In genomic region chr4:107747748-107748486, GRCh38 we compare ENCODE assay signal across 15 cellular contexts. TPM values are rescaled to one million over a fixed set of nuclear protein-coding genes. Genes with fewer than 3 reads are reported as not detected.
DNase-seq lines count a peak whose midpoint lies in the region; ATAC-seq and TF ChIP-seq lines count a peak whose summit lies in the region.
"Had no signal": no experiment of that assay in that cellular context is flagged by ENCODE, and none has a peak within 500 bp of the region (broad histone marks: within the 10 kb centered on the region; RNA-seq: fewer than 3 reads in every experiment).

No MANE protein-coding gene starts in this region.

- H3K4me1 Mint-ChIP-seq in activated T-helper 2 cell treated with anti-CD3 and anti-CD28 coated beads, Interferon-gamma antibody, Interleukin-2, Interleukin-4, amounts not matched to agents 10 μg/mL and 5 μg/mL and 100 μg/mL, durations not matched to agents 14 hours and 24 hours and 36 hours (ENCODE audit: low read depth) = no peaks in the 10 kb centered on the region

- intact Hi-C loops in activated T-helper 2 cell treated with anti-CD3 and anti-CD28 coated beads, Interferon-gamma antibody, Interleukin-2, Interleukin-4, amounts not matched to agents 10 μg/mL and 5 μg/mL and 100 μg/mL, durations not matched to agents 14 hours and 24 hours and 36 hours (cut with micrococcal nuclease) = no loop called here

- DNase-seq in DMS53 (lab: John Stamatoyannopoulos, UW) (peak; percentile 63), NCI-H1417 treated with DMSO at 0.1 percent for 48 hours (lab: John Stamatoyannopoulos, UW) (peak; percentile 69), NCI-H510A (lab: John Stamatoyannopoulos, UW) (peak; percentile 13), epithelial cell of esophagus (ENCODE audit: low read depth) (peak; percentile 78), GM03348 (ENCODE audit: low spot score) (no peak), SKM-1 treated with dmso at 0.1 percent for 144 hours (lab: John Stamatoyannopoulos, UW; ENCODE audit: unreplicated experiment) (no peak)
- DNase-seq in activated T-helper 2 cell treated with anti-CD3 and anti-CD28 coated beads, Interferon-gamma antibody, Interleukin-2, Interleukin-4, amounts not matched to agents 10 μg/mL and 5 μg/mL and 100 μg/mL, durations not matched to agents 14 hours and 24 hours and 36 hours (ENCODE audit: low spot score) = no peak
- DNase-seq: activated CD4-positive, alpha-beta T cell treated with anti-CD3 and anti-CD28 coated beads, Interleukin-2, amount 50 U/mL, for 1 hour; foreskin fibroblast; hippocampal formation; mammary epithelial cell; stimulated activated CD4-positive, alpha-beta T cell treated with anti-CD3 and anti-CD28 coated beads, Interleukin-12 subunit alpha, Interleukin-12 subunit beta, amount 100 ng/mL, for 4 hours; substantia nigra had no signal

- H3K4me3 Mint-ChIP-seq in activated T-helper 2 cell treated with anti-CD3 and anti-CD28 coated beads, Interferon-gamma antibody, Interleukin-2, Interleukin-4, amounts not matched to agents 10 μg/mL and 5 μg/mL and 100 μg/mL, durations not matched to agents 14 hours and 24 hours and 36 hours (ENCODE audit: low read depth) = no peak overlapping the region

- no peak overlapping the region for H3K27ac Mint-ChIP-seq in activated T-helper 2 cell treated with anti-CD3 and anti-CD28 coated beads, Interferon-gamma antibody, Interleukin-2, Interleukin-4, amounts not matched to agents 10 μg/mL and 5 μg/mL and 100 μg/mL, durations not matched to agents 14 hours and 24 hours and 36 hours

- no peaks in the 10 kb centered on the region for H3K36me3 Mint-ChIP-seq in activated T-helper 2 cell treated with anti-CD3 and anti-CD28 coated beads, Interferon-gamma antibody, Interleukin-2, Interleukin-4, amounts not matched to agents 10 μg/mL and 5 μg/mL and 100 μg/mL, durations not matched to agents 14 hours and 24 hours and 36 hours (ENCODE audit: low read depth)

- H3K27me3 Mint-ChIP-seq in activated T-helper 2 cell treated with anti-CD3 and anti-CD28 coated beads, Interferon-gamma antibody, Interleukin-2, Interleukin-4, amounts not matched to agents 10 μg/mL and 5 μg/mL and 100 μg/mL, durations not matched to agents 14 hours and 24 hours and 36 hours (ENCODE audit: low read depth) = peaks cover 32% of the 10 kb centered on the region

- H3K9me3 Mint-ChIP-seq in activated T-helper 2 cell treated with anti-CD3 and anti-CD28 coated beads, Interferon-gamma antibody, Interleukin-2, Interleukin-4, amounts not matched to agents 10 μg/mL and 5 μg/mL and 100 μg/mL, durations not matched to agents 14 hours and 24 hours and 36 hours = no peaks in the 10 kb centered on the region

- ATAC-seq in HG03025 (IDR thresholded peaks at IDR 0.05; ENCODE audit: low FRiP score, unreplicated experiment) = no peak

- H3K4me3 ChIP-seq in epithelial cell of esophagus (ENCODE audit: low read length) = no peak overlapping the region
- H3K4me3 ChIP-seq: cardiac muscle cell had no signal

- no peak for TF ChIP-seq CTCF in epithelial cell of esophagus (IDR thresholded peaks at IDR 0.05; ENCODE audit: insufficient read depth, low read depth, low read length, missing control alignments)

RNA-seq across cellular contexts. Expression of gene PAPSS1, which starts 27.9 kb away (rescaled TPM):
- 36.9 TPM in 2 replicates for total RNA-seq in activated T-helper 2 cell treated with anti-CD3 and anti-CD28 coated beads, Interferon-gamma antibody, Interleukin-2, Interleukin-4, amounts not matched to agents 10 μg/mL and 5 μg/mL and 100 μg/mL, durations not matched to agents 14 hours and 24 hours and 36 hours

Comparison
In these comparisons a context has a peak if more than half of its experiments do, and no peak if none do; other contexts are left out.
1. DNase-seq: peak in DMS53 (single experiment), NCI-H1417 treated with DMSO at 0.1 percent for 48 hours (single experiment), NCI-H510A (single experiment) and epithelial cell of esophagus (single experiment); none in activated T-helper 2 cell treated with anti-CD3 and anti-CD28 coated beads, Interferon-gamma antibody, Interleukin-2, Interleukin-4, amounts not matched to agents 10 μg/mL and 5 μg/mL and 100 μg/mL, durations not matched to agents 14 hours and 24 hours and 36 hours (single experiment), GM03348 (single experiment) and SKM-1 treated with dmso at 0.1 percent for 144 hours (single experiment).